ENCODE assay signal across 8 cellular contexts in the genomic region with DNA sequence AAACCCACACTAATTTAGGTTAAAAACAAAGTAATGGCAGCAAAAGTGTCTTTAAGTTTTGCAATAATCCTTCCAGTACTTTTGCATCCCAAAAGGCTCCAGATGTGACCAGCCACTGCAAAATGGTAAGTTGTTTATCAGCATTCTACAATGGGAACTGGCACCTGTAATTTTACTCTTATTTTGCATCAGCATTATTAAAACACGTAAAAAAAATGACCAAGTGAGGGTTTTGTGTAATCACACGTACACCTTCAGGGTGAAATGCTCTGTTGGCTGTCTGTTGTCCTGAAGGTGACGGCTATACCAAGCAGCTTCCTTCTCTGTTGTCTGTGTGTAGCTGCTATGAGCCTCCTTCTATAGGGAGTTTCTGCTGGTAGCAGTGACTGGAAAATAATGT. TPM values are rescaled to one million over a fixed set of nuclear protein-coding genes. Genes with fewer than 3 reads are reported as not detected.
DNase-seq lines count a peak whose midpoint lies in the region; ATAC-seq and TF ChIP-seq lines count a peak whose summit lies in the region.

No MANE protein-coding gene starts in this region.

- peak overlapping the region in 1 of 4 donors; percentile 27 for H3K4me3 ChIP-seq in esophagus squamous epithelium

- no peak for TF ChIP-seq POLR2A in esophagus squamous epithelium (IDR thresholded peaks at IDR 0.05)

- no peaks in the 10 kb centered on the region for H3K9me3 ChIP-seq in esophagus squamous epithelium

- intact Hi-C loops in esophagus squamous epithelium (cut with DNase I): loop anchor here (5.0 kb wide), 2 partner anchors 36 to 64 kb away; partner anchors contain the start of gene SSBP2

- TF ChIP-seq CTCF in esophagus squamous epithelium (IDR thresholded peaks at IDR 0.05) (no peak), omental fat pad (IDR thresholded peaks at IDR 0.05) (no peak)

- no peaks in the 10 kb centered on the region for H3K27me3 ChIP-seq in esophagus squamous epithelium

- H3K4me1 ChIP-seq in esophagus squamous epithelium: peaks cover 16 to 48% (median 30%) of the 10 kb centered on the region in 3 donors

- ATAC-seq in omental fat pad (ENCODE audit: low FRiP score) (peak; percentile 63), HG03378 (IDR thresholded peaks at IDR 0.05; ENCODE audit: unreplicated experiment) (no peak), GM21360 (IDR thresholded peaks at IDR 0.05; ENCODE audit: unreplicated experiment) (no peak)

- H3K27ac ChIP-seq in esophagus squamous epithelium: peak overlapping the region; percentile 12 to 81 (median 60)

- WGBS in esophagus squamous epithelium, 2 donors: 6 to 8% methylated on average over 3 of the region's 3 CpGs

- DNase-seq in DMS53 treated with DMSO at 0.1 percent for 48 hours (lab: John Stamatoyannopoulos, UW; ENCODE audit: unreplicated experiment): peak; percentile 8
- DNase-seq in NCI-H526 (lab: John Stamatoyannopoulos, UW): peak; percentile 20 to 53
- DNase-seq in esophagus squamous epithelium (lab: John Stamatoyannopoulos, UW): no peak
- DNase-seq in omental fat pad (ENCODE audit: low spot score): peak; percentile 49
- DNase-seq in NCI-H2196 (lab: John Stamatoyannopoulos, UW; ENCODE audit: unreplicated experiment): no peak
- no peak for DNase-seq in stimulated activated CD8-positive, alpha-beta memory T cell treated with anti-CD3 and anti-CD28 coated beads, Interleukin-4, amount 100 ng/mL, for 48 hours

- H3K36me3 ChIP-seq in esophagus squamous epithelium: no peaks in the 10 kb centered on the region

RNA-seq across cellular contexts. Expression of gene SSBP2, which starts 36.9 kb away (rescaled TPM):
- total RNA-seq in esophagus squamous epithelium (10 to 100 TPM; 17.1 to 80.3 (median 24.2) TPM), omental fat pad (10 to 100 TPM; 25.9 to 94.6 (median 41.8) TPM)

Comparison
In these comparisons a context has a peak if more than half of its experiments do, and no peak if none do; other contexts are left out.
1. DNase-seq: peak in DMS53 treated with DMSO at 0.1 percent for 48 hours (single experiment), NCI-H526 (2 of 2) and omental fat pad (single experiment); none in esophagus squamous epithelium (single experiment), NCI-H2196 (single experiment) and stimulated activated CD8-positive, alpha-beta memory T cell treated with anti-CD3 and anti-CD28 coated beads, Interleukin-4, amount 100 ng/mL, for 48 hours (single experiment).